Comparison of ENCODE assay signal across 7 cellular contexts in genomic region chr21:10344266-10344665, GRCh38.
A peak's percentile ranks its signal among the peaks of the same experiment; 100 is the strongest.
DNase-seq lines count a peak whose midpoint lies in the region; ATAC-seq and TF ChIP-seq lines count a peak whose summit lies in the region.
"Not testable (repeated sequence)": the region's sequence is repeated elsewhere in the genome, so short reads cannot be mapped to it uniquely, and the experiment has no call there.

No MANE protein-coding gene starts in this region.

- DNase-seq in SK-MEL-5 (ENCODE audit: low read depth, low spot score), result peak; percentile 40
- peak in 3 of 5 donors; percentile 6 to 65 (median 22) for DNase-seq in heart left ventricle
- not testable (repeated sequence) for DNase-seq in lower lobe of right lung, mucosa of descending colon, aorta
- peak; percentile 76 for DNase-seq in spleen

- H3K4me1 ChIP-seq in HUES48 (ENCODE audit: control insufficient read depth, insufficient read depth, low read length); heart left ventricle; lower lobe of right lung; mucosa of descending colon (ENCODE audit: low read depth); spleen; aorta (ENCODE audit: control insufficient read depth in 1 of 2, insufficient read depth in 2 of 2, low read length in 2 of 2): not testable (repeated sequence)

- H3K9me3 ChIP-seq in HUES48 (ENCODE audit: control insufficient read depth, insufficient read depth, low read length), result peaks cover 81% of the 10 kb centered on the region
- peaks cover 0 to 70% (median 14%) of the 10 kb centered on the region in 12 donors for H3K9me3 ChIP-seq in heart left ventricle
- H3K9me3 ChIP-seq in lower lobe of right lung, result peaks cover 35% of the 10 kb centered on the region
- H3K9me3 ChIP-seq in mucosa of descending colon, result peaks cover 79% of the 10 kb centered on the region
- peaks cover 13 to 86% (median 80%) of the 10 kb centered on the region in 8 donors for H3K9me3 ChIP-seq in spleen
- H3K9me3 ChIP-seq in aorta (ENCODE audit: control insufficient read depth, low read length), result not testable (repeated sequence)

- ATAC-seq in heart left ventricle, result not testable (repeated sequence)
- ATAC-seq in lower lobe of right lung (peak; percentile 3 to 17), mucosa of descending colon (peak; percentile 3), aorta (ENCODE audit: low FRiP score) (peak; percentile 34)

- not testable (repeated sequence) for H3K27me3 ChIP-seq in HUES48 (ENCODE audit: control insufficient read depth, insufficient read depth, low read length); heart left ventricle; lower lobe of right lung (ENCODE audit: low read depth); spleen (replicated peaks in 1 of 7); aorta (ENCODE audit: control insufficient read depth in 1 of 2, insufficient read depth in 2 of 2, low read length in 1 of 2)

- H3K4me3 ChIP-seq in HUES48 (ENCODE audit: low read depth, low read length), result peak overlapping the region; percentile 20; the same call in 1 of the 2 replicates
- H3K4me3 ChIP-seq in heart left ventricle; lower lobe of right lung; mucosa of descending colon; spleen; aorta (ENCODE audit: low read length in 2 of 2): not testable (repeated sequence)

- not testable (repeated sequence) for TF ChIP-seq POLR2A in heart left ventricle (IDR thresholded peaks at IDR 0.05); spleen (IDR thresholded peaks at IDR 0.05)

- not testable (repeated sequence) for H3K36me3 ChIP-seq in HUES48 (ENCODE audit: control insufficient read depth, insufficient read depth, low read length); heart left ventricle; lower lobe of right lung; mucosa of descending colon (ENCODE audit: low read depth); spleen; aorta (ENCODE audit: control insufficient read depth in 1 of 2, insufficient read depth in 2 of 2, low read length in 1 of 2)

- in situ Hi-C loops in SK-MEL-5 (cut with HindIII; ENCODE audit: low pct_unique_long_range_greater_than_20kb, low sequenced_read_pairs), result not testable (repeated sequence)

- H3K27ac ChIP-seq in HUES48 (ENCODE audit: low read depth, low read length); heart left ventricle; lower lobe of right lung; spleen; aorta (ENCODE audit: low read depth in 1 of 2, low read length in 2 of 2): not testable (repeated sequence)

- not testable (repeated sequence) for TF ChIP-seq CTCF in heart left ventricle (IDR thresholded peaks at IDR 0.05); lower lobe of right lung (IDR thresholded peaks at IDR 0.05); mucosa of descending colon (IDR thresholded peaks at IDR 0.05); spleen (IDR thresholded peaks at IDR 0.05 in 8 of 11, conservative IDR thresholded peaks at IDR 0.05 in 3 of 11)

- intact Hi-C loops in heart left ventricle (cut with DNase I); lower lobe of right lung (cut with DNase I); mucosa of descending colon (cut with DNase I, micrococcal nuclease); spleen (cut with DNase I; ENCODE audit: low total_unique reads); aorta (cut with DNase I): not testable (repeated sequence)

- WGBS in heart left ventricle, 4 donors, result 32 to 41% (median 37%) methylated on average over 5 of the region's 5 CpGs
- WGBS in spleen, 5 donors, result 37 to 51% (median 44%) methylated on average over 5 of the region's 5 CpGs
- 30 to 41% methylated on average over 5 of the region's 5 CpGs for WGBS in aorta, 2 donors

- H3K9ac ChIP-seq in HUES48 (ENCODE audit: low read depth, low read length), result not testable (repeated sequence)
